7 cellular contexts compared by ENCODE assay signal in the genomic region with DNA sequence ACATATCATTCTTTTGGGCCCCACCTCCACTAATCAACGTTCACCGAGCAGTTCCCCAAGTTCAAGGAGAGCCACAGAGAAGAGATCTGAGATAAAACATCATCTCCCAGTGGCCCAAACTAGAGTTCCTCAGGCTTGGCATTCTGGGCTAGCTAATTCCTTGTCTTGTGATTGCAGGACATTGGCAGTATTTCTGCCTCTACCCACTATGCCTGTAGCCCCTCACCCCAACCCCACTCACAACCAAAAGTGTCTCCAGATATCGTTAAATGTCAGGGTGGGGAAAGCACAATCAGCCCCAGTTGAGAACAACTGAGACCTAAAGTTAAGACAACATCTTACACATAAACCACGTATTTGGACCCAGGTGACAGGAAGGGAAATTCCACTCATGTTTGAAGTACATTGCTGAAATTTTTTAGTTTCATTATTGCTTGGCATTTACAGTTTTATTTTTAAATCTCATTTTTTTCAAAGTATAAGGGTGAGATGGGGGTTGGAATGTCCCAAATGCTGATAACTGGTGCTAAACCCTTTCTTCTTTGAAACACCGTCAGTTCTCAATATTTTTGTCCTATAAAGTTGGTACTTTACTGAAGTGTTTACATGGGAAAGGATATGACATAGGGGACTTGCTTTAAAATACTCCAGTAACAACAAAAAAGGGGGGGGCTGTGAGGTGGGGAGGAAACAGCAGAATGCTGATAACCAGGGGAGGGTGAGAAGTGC. TPM values are rescaled to one million over a fixed set of nuclear protein-coding genes. Genes with fewer than 3 reads are reported as not detected.
DNase-seq lines count a peak whose midpoint lies in the region; ATAC-seq and TF ChIP-seq lines count a peak whose summit lies in the region.

No MANE protein-coding gene starts in this region.

- H3K36me3 ChIP-seq in brain microvascular endothelial cell (replicated peaks) (peaks cover 7% of the 10 kb centered on the region), lung (ENCODE audit: control insufficient read depth in 2 of 2, insufficient read depth in 2 of 2, low read length in 2 of 2) (no peaks in the 10 kb centered on the region)

- peaks cover 15 to 28% of the 10 kb centered on the region in 2 donors for H3K4me1 ChIP-seq in lung (ENCODE audit: control insufficient read depth in 2 of 2, insufficient read depth in 2 of 2, low read length in 2 of 2)

- H3K27ac ChIP-seq in brain microvascular endothelial cell (peak overlapping the region; percentile 86), lung (ENCODE audit: low read depth in 1 of 2, low read length in 1 of 2) (peak overlapping the region; percentile 27 to 98)

- TF ChIP-seq CTCF in brain microvascular endothelial cell (IDR thresholded peaks at IDR 0.05; ENCODE audit: low read depth, low read length, missing control alignments): no peak
- no peak for TF ChIP-seq CTCF in lung (IDR thresholded peaks at IDR 0.05; ENCODE audit: control extremely low read depth, extremely low read depth)
- no peak for TF ChIP-seq CTCF in type B pancreatic cell (conservative IDR thresholded peaks at IDR 0.05)

- 2 to 10% methylated on average over 5 of the region's 5 CpGs for WGBS in lung, 2 donors

- H3K9me3 Mint-ChIP-seq in type B pancreatic cell: no peaks in the 10 kb centered on the region

- peak; percentile 75 for DNase-seq in SK-MEL-5 (ENCODE audit: low read depth, low spot score)
- DNase-seq in brain microvascular endothelial cell: no peak
- no peak for DNase-seq in lung (ENCODE audit: low spot score)
- DNase-seq in type B pancreatic cell (ENCODE audit: extremely low spot score, unreplicated experiment): no peak
- no peak for DNase-seq in HK-2 (ENCODE audit: unreplicated experiment)

- H3K27me3 ChIP-seq in brain microvascular endothelial cell (replicated peaks) (no peaks in the 10 kb centered on the region), lung (ENCODE audit: control insufficient read depth, insufficient read depth) (no peaks in the 10 kb centered on the region)

- H3K4me3 ChIP-seq in brain microvascular endothelial cell (ENCODE audit: low read depth, low read length) (peak overlapping the region; percentile 30), lung (no peak overlapping the region)

- ATAC-seq in GM18508 (IDR thresholded peaks at IDR 0.05; ENCODE audit: insufficient read depth, unreplicated experiment): peak; percentile 57
- peak; percentile 43 for ATAC-seq in HG02642 (IDR thresholded peaks at IDR 0.05; ENCODE audit: poor library complexity, unreplicated experiment)
- peak; percentile 24 for ATAC-seq in lung (ENCODE audit: insufficient read depth, low FRiP score)

- peak overlapping the region; percentile 81 for H3K27ac Mint-ChIP-seq in type B pancreatic cell

- H3K4me3 Mint-ChIP-seq in type B pancreatic cell: peak overlapping the region; percentile 35

- H3K4me1 Mint-ChIP-seq in type B pancreatic cell (ENCODE audit: unreplicated experiment): peaks cover 30% of the 10 kb centered on the region

- peaks cover 9% of the 10 kb centered on the region for H3K36me3 Mint-ChIP-seq in type B pancreatic cell

- in situ Hi-C loops in SK-MEL-5 (cut with HindIII; ENCODE audit: low pct_unique_long_range_greater_than_20kb, low sequenced_read_pairs): no loop called here
- in situ Hi-C loops in brain microvascular endothelial cell (cut with HindIII; ENCODE audit: low pct_ligation_motif_present, low sequenced_read_pairs): no loop called here

- H3K9me3 ChIP-seq in lung (ENCODE audit: control insufficient read depth in 2 of 2, insufficient read depth in 1 of 2, low read length in 1 of 2): no peaks in the 10 kb centered on the region

- no peaks in the 10 kb centered on the region for H3K27me3 Mint-ChIP-seq in type B pancreatic cell

RNA-seq across cellular contexts. Expression of a gene that starts 13.6 kb away (rescaled TPM):
- total RNA-seq in SK-MEL-5 (2014; rRNA removed; shearing (Covaris generic)): 54.7 and 62.0 TPM in 2 replicates
- polyA plus RNA-seq in SK-MEL-5 (2015; cell fraction: cytosol; rRNA removed): 67.8 and 73.3 TPM in 2 replicates
- polyA plus RNA-seq in SK-MEL-5 (2015; cell fraction: nucleus; rRNA removed): 174 and 211 TPM in 2 replicates
- total RNA-seq in lung: 100 to 1,000 TPM in 1 of 2 donors, 10 to 100 TPM in 1; 46.3 to 127 TPM
- polyA plus RNA-seq in lung: 10 to 100 TPM; 22.1 to 26.1 TPM
- total RNA-seq in type B pancreatic cell (ENCODE audit: low replicate concordance): 43.3 and 67.5 TPM in 2 replicates

RNA-seq across cellular contexts. Expression of a gene that starts 40.8 kb away (rescaled TPM):
- total RNA-seq in SK-MEL-5 (2014; rRNA removed; shearing (Covaris generic)): 27.5 and 32.5 TPM in 2 replicates
- polyA plus RNA-seq in SK-MEL-5 (2015; cell fraction: cytosol; rRNA removed): 34.9 and 46.6 TPM in 2 replicates
- polyA plus RNA-seq in SK-MEL-5 (2015; cell fraction: nucleus; rRNA removed): 14.8 and 26.0 TPM in 2 replicates
- 10 to 100 TPM; 64.8 to 78.8 TPM for total RNA-seq in lung
- 10 to 100 TPM; 70.0 to 74.3 TPM for polyA plus RNA-seq in lung
- total RNA-seq in type B pancreatic cell (ENCODE audit: low replicate concordance): 26.7 and 39.0 TPM in 2 replicates
